Comparison of ENCODE assay signal across 13 cellular contexts in the genomic region with DNA sequence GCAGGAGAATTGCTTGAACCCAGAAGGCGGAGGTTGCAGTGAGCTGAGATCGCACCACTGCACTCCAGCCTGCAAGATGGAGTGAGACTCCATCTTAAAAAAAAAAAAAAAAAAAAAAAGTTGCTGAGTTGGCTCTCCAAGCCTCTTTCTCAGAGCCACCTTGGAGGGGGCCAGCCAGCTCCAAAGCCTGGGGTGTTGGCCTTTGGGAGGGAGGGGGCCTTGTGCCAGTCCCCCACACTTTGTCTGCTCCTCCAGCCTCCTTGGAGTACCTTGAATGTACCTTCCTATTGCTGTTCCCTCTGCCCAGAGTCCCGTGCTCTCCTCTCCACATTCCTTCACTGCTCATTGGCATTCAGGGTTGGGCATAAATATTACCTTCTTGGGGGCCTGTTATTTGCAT.
DNase-seq lines count a peak whose midpoint lies in the region; ATAC-seq and TF ChIP-seq lines count a peak whose summit lies in the region.
"Had no signal": no experiment of that assay in that cellular context is flagged by ENCODE, and none has a peak within 500 bp of the region (broad histone marks: within the 10 kb centered on the region; RNA-seq: fewer than 3 reads in every experiment).

No MANE protein-coding gene starts in this region.

- H3K9me3 Mint-ChIP-seq in stimulated activated naive CD8-positive, alpha-beta T cell treated with anti-CD3 and anti-CD28 coated beads, Interleukin-15, Interleukin-2, amounts not matched to agents 100 ng/mL and 50 ng/mL, for 24 hours: no peaks in the 10 kb centered on the region
- no peaks in the 10 kb centered on the region for H3K9me3 Mint-ChIP-seq in nephron progenitor cell

- H3K27me3 Mint-ChIP-seq in stimulated activated naive CD8-positive, alpha-beta T cell treated with anti-CD3 and anti-CD28 coated beads, Interleukin-15, Interleukin-2, amounts not matched to agents 100 ng/mL and 50 ng/mL, for 24 hours: no peaks in the 10 kb centered on the region
- peaks cover 2% of the 10 kb centered on the region for H3K27me3 Mint-ChIP-seq in nephron progenitor cell (ENCODE audit: low read depth, poor library complexity)

- no peak overlapping the region for H3K4me3 ChIP-seq in duodenal mucosa (ENCODE audit: low read depth in 1 of 2, low read length in 2 of 2)
- H3K4me3 ChIP-seq: smooth muscle cell had no signal

- H3K4me1 Mint-ChIP-seq in stimulated activated naive CD8-positive, alpha-beta T cell treated with anti-CD3 and anti-CD28 coated beads, Interleukin-15, Interleukin-2, amounts not matched to agents 100 ng/mL and 50 ng/mL, for 24 hours (ENCODE audit: low read depth): peaks cover 59% of the 10 kb centered on the region
- H3K4me1 Mint-ChIP-seq in nephron progenitor cell: peaks cover 49% of the 10 kb centered on the region

- peak overlapping the region; percentile 26 for H3K27ac ChIP-seq in duodenal mucosa (ENCODE audit: low read depth, low read length)

- H3K4me3 Mint-ChIP-seq in stimulated activated naive CD8-positive, alpha-beta T cell treated with anti-CD3 and anti-CD28 coated beads, Interleukin-15, Interleukin-2, amounts not matched to agents 100 ng/mL and 50 ng/mL, for 24 hours: peak overlapping the region; percentile 18
- H3K4me3 Mint-ChIP-seq in nephron progenitor cell: no peak overlapping the region

- H3K36me3 Mint-ChIP-seq in stimulated activated naive CD8-positive, alpha-beta T cell treated with anti-CD3 and anti-CD28 coated beads, Interleukin-15, Interleukin-2, amounts not matched to agents 100 ng/mL and 50 ng/mL, for 24 hours (ENCODE audit: low read depth): no peaks in the 10 kb centered on the region
- H3K36me3 Mint-ChIP-seq in nephron progenitor cell (ENCODE audit: low read depth): peaks cover 5% of the 10 kb centered on the region

- H3K9ac ChIP-seq in duodenal mucosa (ENCODE audit: low read depth in 1 of 2, low read length in 2 of 2): peak overlapping the region; percentile 44 to 62

- no peaks in the 10 kb centered on the region for H3K9me3 ChIP-seq in duodenal mucosa (ENCODE audit: control insufficient read depth in 1 of 2, low read length in 2 of 2)
- H3K9me3 ChIP-seq: BE2C had no signal

- no peaks in the 10 kb centered on the region for H3K36me3 ChIP-seq in duodenal mucosa (ENCODE audit: control insufficient read depth in 1 of 2, insufficient read depth in 2 of 2, low read length in 2 of 2)
- H3K36me3 ChIP-seq: BE2C had no signal

- no peak for DNase-seq in stimulated activated naive CD8-positive, alpha-beta T cell treated with anti-CD3 and anti-CD28 coated beads, Interleukin-15, Interleukin-2, amounts not matched to agents 100 U/mL and 50 U/mL, for 24 hours
- no peak for DNase-seq in nephron progenitor cell
- no peak for DNase-seq in stimulated activated CD4-positive, alpha-beta T cell treated with anti-CD3 and anti-CD28 coated beads, Interleukin-15, amount 100 ng/mL, for 24 hours
- DNase-seq: BE2C, erythroblast, NCI-H226, PC-3 had no signal

- no peak for ATAC-seq in stimulated activated naive CD8-positive, alpha-beta T cell treated with anti-CD3 and anti-CD28 coated beads, Interleukin-15, Interleukin-2, amounts not matched to agents 100 U/mL and 50 U/mL, for 24 hours
- ATAC-seq in GM18498 (IDR thresholded peaks at IDR 0.05; ENCODE audit: unreplicated experiment): no peak
- ATAC-seq in GM18520 (IDR thresholded peaks at IDR 0.05; ENCODE audit: unreplicated experiment): no peak
- ATAC-seq in HG02759 (IDR thresholded peaks at IDR 0.05; ENCODE audit: unreplicated experiment): no peak
- ATAC-seq: PC-3 had no signal

- H3K27ac Mint-ChIP-seq in stimulated activated naive CD8-positive, alpha-beta T cell treated with anti-CD3 and anti-CD28 coated beads, Interleukin-15, Interleukin-2, amounts not matched to agents 100 ng/mL and 50 ng/mL, for 24 hours: peak overlapping the region; percentile 93
- peak overlapping the region; percentile 83 for H3K27ac Mint-ChIP-seq in nephron progenitor cell

- peaks cover 65 to 68% of the 10 kb centered on the region in 2 donors for H3K4me1 ChIP-seq in duodenal mucosa (ENCODE audit: control insufficient read depth in 1 of 2, insufficient read depth in 2 of 2, low read length in 2 of 2)
- H3K4me1 ChIP-seq: BE2C had no signal

- no peaks in the 10 kb centered on the region for H3K27me3 ChIP-seq in duodenal mucosa (ENCODE audit: control insufficient read depth in 1 of 2, insufficient read depth in 2 of 2, low read length in 2 of 2)
- H3K27me3 ChIP-seq: BE2C had no signal

- no peak for TF ChIP-seq CTCF in nephron progenitor cell (IDR thresholded peaks at IDR 0.05)
